In the genomic region with DNA sequence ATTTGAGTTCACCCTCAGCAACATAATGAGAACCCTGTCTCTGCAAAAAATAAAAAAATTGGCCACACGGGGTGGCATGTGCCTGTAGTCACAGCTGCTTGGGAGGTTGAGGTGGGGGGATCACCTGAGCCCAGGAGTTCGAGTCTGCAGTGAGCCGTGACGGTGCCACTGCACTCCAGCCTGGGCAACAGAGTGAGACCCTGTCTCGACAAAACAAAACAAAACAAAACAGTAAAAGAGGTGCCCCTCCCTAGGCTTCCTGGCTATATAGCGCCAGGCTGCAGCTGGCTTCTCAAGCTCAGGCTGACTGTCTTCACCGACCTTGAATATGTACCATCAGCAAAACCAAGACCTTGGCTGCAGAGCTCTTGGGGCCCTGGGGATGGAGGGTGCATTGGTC, we compare ENCODE assay signal across 22 cellular contexts. TPM values are rescaled to one million over a fixed set of nuclear protein-coding genes. Genes with fewer than 3 reads are reported as not detected.
A peak's percentile ranks its signal among the peaks of the same experiment; 100 is the strongest.
DNase-seq lines count a peak whose midpoint lies in the region; FAIRE-seq and TF ChIP-seq lines count a peak whose summit lies in the region.
"Had no signal": no experiment of that assay in that cellular context is flagged by ENCODE, and none has a peak within 500 bp of the region (broad histone marks: within the 10 kb centered on the region; RNA-seq: fewer than 3 reads in every experiment).

No MANE protein-coding gene starts in this region.

- H3K4me3 Mint-ChIP-seq in brain (peak overlapping the region in 1 of 5 experiments; percentile 41), neural crest cell (peak overlapping the region; percentile 3)
- H3K4me3 Mint-ChIP-seq: activated B cell treated with CpG ODN at 0.5 μM for 24 hours; activated naive CD4-positive, alpha-beta T cell treated with anti-CD3 and anti-CD28 coated beads for 36 hours; activated T-cell treated with anti-CD3 and anti-CD28 coated beads, Interleukin-2, amount 50 U/mL, for 4 hours; natural killer cell had no signal

- H3K9me3 ChIP-seq in BLaER1, result no peaks in the 10 kb centered on the region
- H3K9me3 ChIP-seq: esophagus muscularis mucosa had no signal

- DNase-seq in HTR-8/SVneo (ENCODE audit: insufficient read length, low spot score), result no peak
- DNase-seq in neural crest cell (ENCODE audit: low read depth, low spot score), result no peak
- DNase-seq in retina, result no peak
- DNase-seq in T-helper 1 cell, result no peak
- no peak for DNase-seq in NCI-H187 (lab: John Stamatoyannopoulos, UW)
- DNase-seq: activated B cell treated with CpG ODN at 0.5 μM for 24 hours; activated naive CD4-positive, alpha-beta T cell treated with anti-CD3 and anti-CD28 coated beads for 36 hours; activated T-cell treated with anti-CD3 and anti-CD28 coated beads, Interleukin-2, amount 50 U/mL, for 4 hours; aorta; effector CD8-positive, alpha-beta T cell; KG1; natural killer cell; NCI-H1048; NCI-H526 treated with DMSO at 0.1 percent for 48 hours; OCI-M1; SHP77 treated with DMSO at 0.1 percent for 48 hours; stimulated activated CD8-positive, alpha-beta memory T cell treated with anti-CD3 and anti-CD28 coated beads, Interleukin-4, amount 100 ng/mL, for 48 hours had no signal

- peak; percentile 36 for FAIRE-seq in HTR-8/SVneo (lab: Jason Lieb, UNC)
- FAIRE-seq: GM18507 had no signal

- H3K27me3 Mint-ChIP-seq in brain (peaks cover 3% of the 10 kb centered on the region), neural crest cell (ENCODE audit: low read depth) (peaks cover 14% of the 10 kb centered on the region)

- H3K36me3 Mint-ChIP-seq in brain, result no peaks in the 10 kb centered on the region
- no peaks in the 10 kb centered on the region for H3K36me3 Mint-ChIP-seq in neural crest cell (ENCODE audit: low read depth)
- H3K36me3 Mint-ChIP-seq: natural killer cell had no signal

- peak overlapping the region; percentile 66 for H3K27ac ChIP-seq in BLaER1

- no peaks in the 10 kb centered on the region for H3K27me3 ChIP-seq in BLaER1
- H3K27me3 ChIP-seq: esophagus muscularis mucosa had no signal

- no peak for TF ChIP-seq CTCF in brain (conservative IDR thresholded peaks at IDR 0.05)
- TF ChIP-seq CTCF in neural crest cell (conservative IDR thresholded peaks at IDR 0.05), result no peak

- H3K27ac Mint-ChIP-seq in brain (peak overlapping the region in 3 of 5 experiments; percentile 74 to 84 (median 74)), neural crest cell (ENCODE audit: unreplicated experiment) (no peak overlapping the region)
- H3K27ac Mint-ChIP-seq: activated B cell treated with CpG ODN at 0.5 μM for 24 hours; activated naive CD4-positive, alpha-beta T cell treated with anti-CD3 and anti-CD28 coated beads for 36 hours; natural killer cell had no signal

- H3K4me1 Mint-ChIP-seq in brain, result peaks cover 54% of the 10 kb centered on the region
- H3K4me1 Mint-ChIP-seq in neural crest cell, result peaks cover 43% of the 10 kb centered on the region
- H3K4me1 Mint-ChIP-seq: activated B cell treated with CpG ODN at 0.5 μM for 24 hours had no signal

- peak overlapping the region; percentile 32; the same call in 1 of the 2 replicates for H3K9ac ChIP-seq in BLaER1

- peak overlapping the region; percentile 74 for H3K4me2 ChIP-seq in BLaER1

- H3K9me3 Mint-ChIP-seq in brain, result peaks cover 0 to 4% (median 0%) of the 10 kb centered on the region in 5 experiments
- no peaks in the 10 kb centered on the region for H3K9me3 Mint-ChIP-seq in neural crest cell
- H3K9me3 Mint-ChIP-seq: activated B cell treated with CpG ODN at 0.5 μM for 24 hours; activated naive CD4-positive, alpha-beta T cell treated with anti-CD3 and anti-CD28 coated beads for 36 hours; activated T-cell treated with anti-CD3 and anti-CD28 coated beads, Interleukin-2, amount 50 U/mL, for 4 hours; natural killer cell had no signal

- peaks cover 2% of the 10 kb centered on the region; the same call in 1 of the 2 replicates for H3K36me3 ChIP-seq in BLaER1

- H4K20me1 ChIP-seq in BLaER1, result no peaks in the 10 kb centered on the region; the same call in 1 of the 2 replicates

- peak overlapping the region; percentile 9; the same call in 1 of the 2 replicates for H3K4me3 ChIP-seq in BLaER1
- H3K4me3 ChIP-seq: esophagus muscularis mucosa had no signal

- H3K4me1 ChIP-seq in BLaER1, result peaks cover 66% of the 10 kb centered on the region

RNA-seq across cellular contexts. Expression of a gene that starts 29.4 kb away (rescaled TPM):
- 9.1 TPM for polyA plus RNA-seq in brain (ENCODE audit: insufficient read depth, low read depth, low replicate concordance)
- 22.8 and 23.8 TPM in 2 replicates for total RNA-seq in neural crest cell
- total RNA-seq: T-helper 2 cell treated with Interferon-gamma antibody and Interleukin-4, amounts not matched to agents 100 ng/mL and 5 ng/mL, for 36 hours had no signal
